Comparison of ENCODE assay signal across 8 cellular contexts in genomic region chr4:93897559-93897958, GRCh38.
DNase-seq lines count a peak whose midpoint lies in the region; ATAC-seq, FAIRE-seq and TF ChIP-seq lines count a peak whose summit lies in the region.

No MANE protein-coding gene starts in this region.

- H3K4me3 ChIP-seq in SK-N-MC, result no peak overlapping the region

- no peak overlapping the region for H3K9ac ChIP-seq in SK-N-MC (ENCODE audit: insufficient read length)

- no peaks in the 10 kb centered on the region for H3K36me3 ChIP-seq in SK-N-MC (ENCODE audit: insufficient read depth, low read length)

- H3K27ac ChIP-seq in SK-N-MC, result no peak overlapping the region

- peak; percentile 47 for FAIRE-seq in GM12891 (lab: Jason Lieb, UNC)

- ATAC-seq in HG02938 (IDR thresholded peaks at IDR 0.05; ENCODE audit: unreplicated experiment), result peak; percentile 55

- H3K9me3 ChIP-seq in SK-N-MC (ENCODE audit: low read depth, low read length), result no peaks in the 10 kb centered on the region

- TF ChIP-seq POLR2A in GM12891 (IDR thresholded peaks at IDR 0.05; ENCODE audit: low read depth, low read length), result no peak

- DNase-seq in GM12891 (ENCODE audit: insufficient read length, low spot score) (peak; percentile 5), SK-N-MC (ENCODE audit: low read depth, low spot score) (peak; percentile 10), medulla oblongata (ENCODE audit: extremely low spot score) (peak; percentile 10), T1000 (lab: John Stamatoyannopoulos, UW) (no peak), NCI-H2107 (lab: John Stamatoyannopoulos, UW) (no peak), NCI-H187 (lab: John Stamatoyannopoulos, UW) (no peak)
- no peak for DNase-seq in activated CD8-positive, alpha-beta memory T cell treated with anti-CD3 and anti-CD28 coated beads, Interleukin-2, amount 50 U/mL, for 48 hours

TF ChIP-seq in GM12891, 5 proteins besides CTCF, POLR2A, EP300 and RAD21:
- TF ChIP-seq POLR2AphosphoS5 (IDR thresholded peaks at IDR 0.05; ENCODE audit: low read depth, low read length) (no peak), TAF1 (IDR thresholded peaks at IDR 0.05; ENCODE audit: low read depth, low read length) (no peak), PAX5 (IDR thresholded peaks at IDR 0.05; ENCODE audit: insufficient read depth, low read length, severe bottlenecking) (no peak)
TF ChIP-seq in GM12891: peak in this region for 0.

Comparison
In these comparisons a context has a peak if more than half of its experiments do, and no peak if none do; other contexts are left out.
1. DNase-seq: peak in GM12891 (single experiment), SK-N-MC (single experiment) and medulla oblongata (single experiment); none in T1000 (single experiment), activated CD8-positive, alpha-beta memory T cell treated with anti-CD3 and anti-CD28 coated beads, Interleukin-2, amount 50 U/mL, for 48 hours (single experiment), NCI-H2107 (single experiment) and NCI-H187 (0 of 2).